Comparison of ENCODE assay signal across 8 cellular contexts in genomic region chr3:43893721-43894120, GRCh38.
DNase-seq lines count a peak whose midpoint lies in the region; ATAC-seq, FAIRE-seq and TF ChIP-seq lines count a peak whose summit lies in the region.

No MANE protein-coding gene starts in this region.

- TF ChIP-seq CTCF in H1 (IDR thresholded peaks at IDR 0.05; ENCODE audit: control extremely low read depth in 1 of 3, insufficient read depth in 1 of 3, low read depth in 1 of 3, low read length in 3 of 3) (no peak), parathyroid adenoma (IDR thresholded peaks at IDR 0.05) (no peak), WERI-Rb-1 (IDR thresholded peaks at IDR 0.05; ENCODE audit: low read depth, low read length) (no peak)

- H2BK5ac ChIP-seq in H1 (ENCODE audit: low read depth, low read length): no peak overlapping the region

- WGBS in H1 (ENCODE audit: extremely low coverage in 1 of 2, insufficient coverage in 1 of 2, insufficient read length in 1 of 2, insufficient replicate concordance in 2 of 2, low coverage in 1 of 2, low lambda C conversion rate in 2 of 2, missing lambda C conversion rate in 1 of 2), 2 experiments: 18% methylated on average over 14 of the region's 14 CpGs; no CpG with 5 or more reads in 1 of the 2 experiments

- no peaks in the 10 kb centered on the region for H3K79me1 ChIP-seq in H1 (ENCODE audit: low read depth, low read length)

- H3K23me2 ChIP-seq in H1 (ENCODE audit: low read depth, low read length): peaks cover 8% of the 10 kb centered on the region

- TF ChIP-seq POLR2A in H1 (IDR thresholded peaks at IDR 0.05; ENCODE audit: control extremely low read depth in 1 of 2, low read depth in 2 of 2, low read length in 2 of 2): no peak

- H3K79me2 ChIP-seq in H1 (ENCODE audit: control insufficient read depth in 1 of 2, insufficient read depth in 2 of 2, low read length in 2 of 2): no peaks in the 10 kb centered on the region
- H3K79me2 ChIP-seq in parathyroid adenoma: no peaks in the 10 kb centered on the region

- H3K4me3 ChIP-seq in H1 (ENCODE audit: extremely low read depth in 1 of 4, insufficient read depth in 2 of 4, low read depth in 3 of 4, low read length in 4 of 4) (peak overlapping the region; percentile 33 to 60 (median 43)), parathyroid adenoma (ENCODE audit: low read depth, low read length) (peak overlapping the region; percentile 44), WERI-Rb-1 (ENCODE audit: low read depth, low read length) (no peak overlapping the region)

- H4K20me1 ChIP-seq in H1 (replicated peaks in 1 of 2; ENCODE audit: control insufficient read depth in 1 of 2, insufficient read depth in 2 of 2, low read length in 2 of 2): no peaks in the 10 kb centered on the region

- DNase-seq in COLO668 (lab: John Stamatoyannopoulos, UW; ENCODE audit: unreplicated experiment): peak; percentile 33
- peak; percentile 23 for DNase-seq in NCI-H2227 treated with DMSO at 0.1 percent for 48 hours (lab: John Stamatoyannopoulos, UW)
- no peak for DNase-seq in H1 (ENCODE audit: low read depth in 1 of 2, low spot score in 2 of 2)
- no peak for DNase-seq in H4 (ENCODE audit: low spot score)
- DNase-seq in WERI-Rb-1: no peak

- TF ChIP-seq RAD21 in H1 (IDR thresholded peaks at IDR 0.05 in 1 of 2, conservative IDR thresholded peaks at IDR 0.05 in 1 of 2; ENCODE audit: low read depth in 2 of 2, low read length in 2 of 2): no peak

- H2AK5ac ChIP-seq in H1 (ENCODE audit: low read depth, low read length): no peak overlapping the region

- H2BK12ac ChIP-seq in H1 (ENCODE audit: low read depth, low read length): no peak overlapping the region

- peak overlapping the region; percentile 64 for H4K91ac ChIP-seq in H1 (replicated peaks; ENCODE audit: insufficient read length, low read length)

- H3K4ac ChIP-seq in H1 (replicated peaks; ENCODE audit: insufficient read length, low read depth, low read length): peak overlapping the region; percentile 81

- CTCF ChIA-PET in H1 (lab: Charles Lee; ENCODE audit: partially characterized antibody): interaction anchor here (1.5 to 2.5 kb wide), 2 partner anchors 11 to 14 kb away, joined by 4 to 9 read pairs; no protein-coding TSS in a partner anchor

- H3K9me3 ChIP-seq in H1 (ENCODE audit: insufficient read depth in 2 of 2, low read depth in 1 of 2, low read length in 1 of 2): no peaks in the 10 kb centered on the region
- no peaks in the 10 kb centered on the region for H3K9me3 ChIP-seq in parathyroid adenoma (ENCODE audit: control insufficient read depth, low read length)
- H3K9me3 ChIP-seq in WERI-Rb-1 (ENCODE audit: severe bottlenecking): no peaks in the 10 kb centered on the region

- H3K4me1 ChIP-seq in H1 (replicated peaks in 1 of 4; ENCODE audit: control insufficient read depth in 3 of 4, insufficient read depth in 4 of 4, low read length in 3 of 4) (peaks cover 0 to 7% (median under 1%) of the 10 kb centered on the region in 4 experiments; a peak in 6 of 7 replicates), parathyroid adenoma (no peaks in the 10 kb centered on the region)

- H3K18ac ChIP-seq in H1 (ENCODE audit: extremely low read depth, low read length): 0 out of 2 replicates have a peak overlapping the region, but pooled peaks have one; percentile 76

- POLR2A ChIA-PET in H1 (lab: Charles Lee; ENCODE audit: partially characterized antibody): interaction anchor here (0.9 to 1.4 kb wide), 4 partner anchors 8 to 106 kb away, joined by 3 to 5 read pairs (median 4); no protein-coding TSS in a partner anchor

- ATAC-seq in HG03378 (IDR thresholded peaks at IDR 0.05; ENCODE audit: unreplicated experiment) (no peak), GM18870 (IDR thresholded peaks at IDR 0.05; ENCODE audit: unreplicated experiment) (no peak)

- H3K23ac ChIP-seq in H1 (ENCODE audit: insufficient read length): no peak overlapping the region

- no peaks in the 10 kb centered on the region for H3K36me3 ChIP-seq in H1 (ENCODE audit: control insufficient read depth in 2 of 4, insufficient read depth in 4 of 4, low read length in 3 of 4)
- no peaks in the 10 kb centered on the region for H3K36me3 ChIP-seq in parathyroid adenoma (ENCODE audit: control insufficient read depth, insufficient read depth, low read length)
- H3K36me3 ChIP-seq in WERI-Rb-1: no peaks in the 10 kb centered on the region

- no peak overlapping the region for H2BK120ac ChIP-seq in H1 (replicated peaks; ENCODE audit: low read depth, low read length)

- no peak overlapping the region for H2BK15ac ChIP-seq in H1 (ENCODE audit: low read length)

- no peak overlapping the region for H3K14ac ChIP-seq in H1 (ENCODE audit: insufficient read length)

- H3K27me3 ChIP-seq in H1 (replicated peaks in 1 of 4; ENCODE audit: control insufficient read depth in 3 of 4, extremely low read depth in 1 of 4, insufficient read depth in 3 of 4, low read length in 3 of 4): peaks cover 0 to 2% (median 0%) of the 10 kb centered on the region in 4 experiments; a peak in 2 of 7 replicates
- no peaks in the 10 kb centered on the region for H3K27me3 ChIP-seq in parathyroid adenoma (ENCODE audit: control insufficient read depth, insufficient read depth, low read length)
- no peaks in the 10 kb centered on the region for H3K27me3 ChIP-seq in WERI-Rb-1 (ENCODE audit: insufficient read depth, low read depth, severe bottlenecking)

- peak overlapping the region; percentile 79; the same call in 1 of the 2 replicates for H2AFZ ChIP-seq in H1 (ENCODE audit: low read length)
- no peak overlapping the region for H2AFZ ChIP-seq in parathyroid adenoma

- no peak overlapping the region for H4K5ac ChIP-seq in H1 (ENCODE audit: insufficient read length, low read depth, low read length)

- peak overlapping the region in 3 of 4 experiments; percentile 36 to 58 (median 58); a peak in 5 of 7 replicates for H3K9ac ChIP-seq in H1 (replicated peaks in 1 of 4; ENCODE audit: extremely low read depth in 1 of 4, low read depth in 3 of 4, low read length in 3 of 4)
- no peak overlapping the region for H3K9ac ChIP-seq in parathyroid adenoma

- H3K56ac ChIP-seq in H1 (replicated peaks; ENCODE audit: insufficient read length, low read depth, low read length): no peak overlapping the region

- no peak overlapping the region for H4K8ac ChIP-seq in H1 (ENCODE audit: extremely low read depth, insufficient read depth, low read length)

- no peak for FAIRE-seq in H1 (lab: Jason Lieb, UNC)

- no peak overlapping the region for H3K27ac ChIP-seq in H1 (ENCODE audit: low read depth, low read length)
- no peak overlapping the region for H3K27ac ChIP-seq in parathyroid adenoma
- H3K27ac ChIP-seq in WERI-Rb-1: no peak overlapping the region

- no peak for TF ChIP-seq EP300 in H1 (IDR thresholded peaks at IDR 0.05; ENCODE audit: borderline replicate concordance in 1 of 2, low read depth in 2 of 2, low read length in 2 of 2)

- H3K4me2 ChIP-seq in H1 (ENCODE audit: insufficient read depth in 1 of 2, low read depth in 2 of 2, low read length in 2 of 2) (peak overlapping the region; percentile 88 to 95), parathyroid adenoma (ENCODE audit: low read length) (peak overlapping the region; percentile 84)

- no peak overlapping the region for H2BK20ac ChIP-seq in H1 (ENCODE audit: low read length)

TF ChIP-seq in H1, 55 proteins besides CTCF, POLR2A, EP300 and RAD21:
- TF ChIP-seq YY1 (IDR thresholded peaks at IDR 0.05; ENCODE audit: low read depth, low read length): no peak
- no peak for TF ChIP-seq SIN3A (conservative IDR thresholded peaks at IDR 0.05 in 1 of 2, IDR thresholded peaks at IDR 0.05 in 1 of 2; ENCODE audit: low read depth in 1 of 2, low read length in 2 of 2)
- TF ChIP-seq TAF1 (IDR thresholded peaks at IDR 0.05; ENCODE audit: low read depth, low read length): no peak
- TF ChIP-seq MAFK (IDR thresholded peaks at IDR 0.05; ENCODE audit: low read depth, low read length): no peak
- no peak for TF ChIP-seq SIX5 (IDR thresholded peaks at IDR 0.05; ENCODE audit: low read depth, low read length)
- no peak for TF ChIP-seq CBX5 (IDR thresholded peaks at IDR 0.05; ENCODE audit: low read depth, low read length)
- no peak for TF ChIP-seq POLR2AphosphoS5 (IDR thresholded peaks at IDR 0.05; ENCODE audit: low read depth, low read length)
- TF ChIP-seq KDM5A (IDR thresholded peaks at IDR 0.05; ENCODE audit: low read length): no peak
- no peak for TF ChIP-seq EGR1 (IDR thresholded peaks at IDR 0.05; ENCODE audit: borderline replicate concordance, low read depth, low read length)
- no peak for TF ChIP-seq JUN (IDR thresholded peaks at IDR 0.05; ENCODE audit: low read depth, low read length)
- no peak for TF ChIP-seq POU5F1 (IDR thresholded peaks at IDR 0.05; ENCODE audit: low read depth, low read length)
- no peak for TF ChIP-seq HDAC2 (IDR thresholded peaks at IDR 0.05; ENCODE audit: borderline replicate concordance in 1 of 2, low read depth in 2 of 2, low read length in 2 of 2)
- no peak for TF ChIP-seq USF2 (IDR thresholded peaks at IDR 0.05; ENCODE audit: low read length)
- TF ChIP-seq TBP (IDR thresholded peaks at IDR 0.05; ENCODE audit: low read depth, low read length): no peak
- no peak for TF ChIP-seq BACH1 (IDR thresholded peaks at IDR 0.05; ENCODE audit: low read length)
- TF ChIP-seq EZH2 (IDR thresholded peaks at IDR 0.05; ENCODE audit: low read depth, low read length, severe bottlenecking): no peak

Comparison
In these comparisons a context has a peak if more than half of its experiments do, and no peak if none do; other contexts are left out.
1. DNase-seq: peak in COLO668 (single experiment) and NCI-H2227 treated with DMSO at 0.1 percent for 48 hours (single experiment); none in H1 (0 of 2), H4 (single experiment) and WERI-Rb-1 (single experiment).